Comparison of ENCODE assay signal across 12 cellular contexts in genomic region chr5:141383345-141383744, GRCh38. TPM values are rescaled to one million over a fixed set of nuclear protein-coding genes. Genes with fewer than 3 reads are reported as not detected.
DNase-seq lines count a peak whose midpoint lies in the region; ATAC-seq, FAIRE-seq and TF ChIP-seq lines count a peak whose summit lies in the region.
"Had no signal": no experiment of that assay in that cellular context is flagged by ENCODE, and none has a peak within 500 bp of the region (broad histone marks: within the 10 kb centered on the region; RNA-seq: fewer than 3 reads in every experiment).

No MANE protein-coding gene starts in this region.

- no peak overlapping the region for H2BK20ac ChIP-seq in IMR-90 (ENCODE audit: low read depth, low read length)

- no peak overlapping the region; the same call in 1 of the 2 replicates for H3K23ac ChIP-seq in IMR-90 (ENCODE audit: low read depth, low read length)

- TF ChIP-seq POLR2A in IMR-90 (IDR thresholded peaks at IDR 0.05; ENCODE audit: low read depth, low read length) (no peak), GM12891 (IDR thresholded peaks at IDR 0.05; ENCODE audit: low read depth, low read length) (no peak)

- H4K91ac ChIP-seq in IMR-90 (ENCODE audit: insufficient read depth, low read depth, low read length), result no peak overlapping the region

- H2BK5ac ChIP-seq in IMR-90 (ENCODE audit: low read depth, low read length, poor library complexity, severe bottlenecking), result no peak overlapping the region

- H3K4me1 ChIP-seq in IMR-90 (ENCODE audit: control insufficient read depth, insufficient read depth, low read length), result no peaks in the 10 kb centered on the region; the same call in 1 of the 2 replicates
- H3K4me1 ChIP-seq in psoas muscle, result no peaks in the 10 kb centered on the region

- 24% methylated on average over 10 of the region's 21 CpGs; no CpG with 5 or more reads in 1 of the 2 experiments for WGBS in IMR-90 (ENCODE audit: extremely low coverage in 2 of 2, insufficient read length in 1 of 2), 2 experiments
- 38 to 47% (median 45%) methylated on average over 21 of the region's 21 CpGs for WGBS in psoas muscle, 3 donors

- H3K27me3 Mint-ChIP-seq in endothelial cell (ENCODE audit: unreplicated experiment), result peaks cover 4% of the 10 kb centered on the region

- no peaks in the 10 kb centered on the region for H3K27me3 ChIP-seq in BJ (ENCODE audit: control insufficient read depth, insufficient read depth, low read length)
- H3K27me3 ChIP-seq in IMR-90 (ENCODE audit: control insufficient read depth, insufficient read depth, low read length), result no peaks in the 10 kb centered on the region
- H3K27me3 ChIP-seq in psoas muscle (ENCODE audit: insufficient read depth in 3 of 3, low read length in 2 of 3), result peaks cover 0 to 29% (median 2%) of the 10 kb centered on the region in 3 donors

- intact Hi-C loops in IMR-90 (cut with micrococcal nuclease) (no loop called here), psoas muscle (cut with DNase I) (no loop called here)

- H3K27ac Mint-ChIP-seq in endothelial cell (ENCODE audit: unreplicated experiment), result no peak overlapping the region
- no peak overlapping the region for H3K27ac Mint-ChIP-seq in activated naive CD4-positive, alpha-beta T cell treated with anti-CD3 and anti-CD28 coated beads, Interleukin-2, amount 50 U/mL, for 72 hours

- peaks cover 30% of the 10 kb centered on the region for H3K9me3 ChIP-seq in IMR-90 (ENCODE audit: control insufficient read depth, insufficient read depth, low read length)
- H3K9me3 ChIP-seq in psoas muscle, result no peaks in the 10 kb centered on the region

- H2AFZ ChIP-seq in IMR-90 (replicated peaks; ENCODE audit: low read length, poor library complexity), result peak overlapping the region; percentile 81

- no TSS peak for BruUV-seq in IMR-90 (replicated peaks; lab: Mats Ljungman, UMichigan)

- POLR2A ChIA-PET in BJ (lab: Charles Lee), result interaction anchor here (0.6 kb wide), 1 partner anchor 135 kb away, joined by 8 read pairs; no protein-coding TSS in a partner anchor
- POLR2A ChIA-PET in IMR-90 (lab: Charles Lee; ENCODE audit: unreplicated experiment), result no interaction called here

- dilution Hi-C loops in IMR-90 (cut with HindIII; ENCODE audit: low sequenced_read_pairs, unreplicated experiment), result no loop called here

- H3K4me3 ChIP-seq in BJ (ENCODE audit: low read depth, low read length) (peak overlapping the region; percentile 54), IMR-90 (ENCODE audit: insufficient read depth, low read depth, low read length) (peak overlapping the region; percentile 83), psoas muscle (peak overlapping the region; percentile 58)

- no peak overlapping the region for H3K27ac ChIP-seq in IMR-90 (ENCODE audit: insufficient read depth, low read length)
- H3K27ac ChIP-seq in psoas muscle, result no peak overlapping the region

- peaks cover 2 to 7% of the 10 kb centered on the region in 2 experiments; a peak in 3 of 4 replicates for H3K79me1 ChIP-seq in IMR-90 (ENCODE audit: low read depth in 1 of 2, low read length in 2 of 2)

- H3K9me3 Mint-ChIP-seq in endothelial cell (ENCODE audit: unreplicated experiment), result peaks cover 24% of the 10 kb centered on the region
- H3K9me3 Mint-ChIP-seq in activated naive CD4-positive, alpha-beta T cell treated with anti-CD3 and anti-CD28 coated beads, Interleukin-2, amount 50 U/mL, for 72 hours, result peaks cover 4 to 6% of the 10 kb centered on the region in 2 donors

- H3K4ac ChIP-seq in IMR-90 (ENCODE audit: low read depth, low read length), result no peak overlapping the region

- CTCF ChIA-PET in BJ (lab: Yijun Ruan, JAX) (interaction anchor here (0.8 to 1.6 kb wide), 8 partner anchors 12 to 183 kb away, joined by 3 to 11 read pairs (median 4); partner anchors contain the start of genes PCDHGA2, PCDHGA5, PCDHGB5 and TAF7), IMR-90 (lab: Yijun Ruan, JAX) (no interaction called here)

- H3K36me3 ChIP-seq in BJ (ENCODE audit: control insufficient read depth, insufficient read depth, low read length) (no peaks in the 10 kb centered on the region; the same call in 1 of the 2 replicates), IMR-90 (ENCODE audit: control insufficient read depth, insufficient read depth, low read length) (peaks cover 3% of the 10 kb centered on the region; the same call in 1 of the 2 replicates), psoas muscle (ENCODE audit: insufficient read depth in 1 of 2, low read depth in 1 of 2) (no peaks in the 10 kb centered on the region)

- H3K56ac ChIP-seq in IMR-90 (ENCODE audit: extremely low read depth, insufficient read depth, low read length), result no peak overlapping the region

- H3K18ac ChIP-seq in IMR-90 (ENCODE audit: low read depth, low read length), result no peak overlapping the region

- no peaks in the 10 kb centered on the region for H4K20me1 ChIP-seq in IMR-90 (ENCODE audit: insufficient read depth, low read length)

- H4K5ac ChIP-seq in IMR-90 (ENCODE audit: low read depth, low read length), result no peak overlapping the region; the same call in 1 of the 2 replicates

- TF ChIP-seq CTCF in BJ (IDR thresholded peaks at IDR 0.05; ENCODE audit: insufficient read depth, low read depth, low read length) (no peak), IMR-90 (conservative IDR thresholded peaks at IDR 0.05; ENCODE audit: low read depth, low read length) (no peak), endothelial cell (IDR thresholded peaks at IDR 0.05; ENCODE audit: unreplicated experiment) (no peak), psoas muscle (IDR thresholded peaks at IDR 0.05) (no peak)

- ATAC-seq in IMR-90 (ENCODE audit: low read depth), result no peak
- no peak for ATAC-seq in psoas muscle
- ATAC-seq in activated naive CD4-positive, alpha-beta T cell treated with anti-CD3 and anti-CD28 coated beads, Interleukin-2, amount 50 U/mL, for 72 hours, result no peak

- no peak for FAIRE-seq in GM12891 (lab: Jason Lieb, UNC)

- peak overlapping the region; percentile 72 for H2AK9ac ChIP-seq in IMR-90 (replicated peaks; ENCODE audit: low read depth, low read length, poor library complexity)

- no peak overlapping the region; the same call in 1 of the 2 replicates for H3K14ac ChIP-seq in IMR-90 (replicated peaks; ENCODE audit: low read depth, low read length)

- H3K4me1 Mint-ChIP-seq in endothelial cell (ENCODE audit: unreplicated experiment), result no peaks in the 10 kb centered on the region

- peak overlapping the region; percentile 4 for H3K4me2 ChIP-seq in IMR-90 (ENCODE audit: low read depth, low read length)

- H3K36me3 Mint-ChIP-seq in endothelial cell (ENCODE audit: low read depth, unreplicated experiment), result peaks cover 54% of the 10 kb centered on the region
- H3K36me3 Mint-ChIP-seq in activated naive CD4-positive, alpha-beta T cell treated with anti-CD3 and anti-CD28 coated beads, Interleukin-2, amount 50 U/mL, for 72 hours, result peaks cover 33% of the 10 kb centered on the region in 2 donors

- peak overlapping the region in 1 of 2 experiments; percentile 58; a peak in 1 of 4 replicates for H4K8ac ChIP-seq in IMR-90 (ENCODE audit: low read depth in 2 of 2, low read length in 2 of 2)

- no peak for TF ChIP-seq RAD21 in IMR-90 (IDR thresholded peaks at IDR 0.05; ENCODE audit: low read length)

- H3K9me1 ChIP-seq in IMR-90 (ENCODE audit: insufficient read depth, low read length), result no peaks in the 10 kb centered on the region

- H2BK15ac ChIP-seq in IMR-90 (ENCODE audit: low read depth, low read length), result no peak overlapping the region

- no peak overlapping the region for H2BK120ac ChIP-seq in IMR-90 (ENCODE audit: low read depth, low read length)

- peak overlapping the region; percentile 89 for H3K4me3 Mint-ChIP-seq in endothelial cell (ENCODE audit: unreplicated experiment)

- H3K9ac ChIP-seq in IMR-90 (ENCODE audit: low read depth, low read length), result no peak overlapping the region

- H2AK5ac ChIP-seq in IMR-90 (ENCODE audit: low read depth, low read length), result no peak overlapping the region

- in situ Hi-C loops in IMR-90 (cut with MboI; ENCODE audit: low sequenced_read_pairs), result no loop called here

- DNase-seq in BJ (ENCODE audit: low read depth) (no peak), IMR-90 (no peak), endothelial cell (ENCODE audit: low spot score) (no peak), psoas muscle (no peak), GM12891 (ENCODE audit: insufficient read length, low spot score) (no peak), NCI-H2081 (lab: John Stamatoyannopoulos, UW) (no peak)
- no peak for DNase-seq in activated naive CD4-positive, alpha-beta T cell treated with anti-CD3 and anti-CD28 coated beads, Interleukin-2, amount 50 U/mL, for 72 hours (ENCODE audit: low spot score in 2 of 2)
- DNase-seq: activated CD4-positive, alpha-beta T cell treated with anti-CD3 and anti-CD28 coated beads, Interleukin-2, amount 50 U/mL, for 4 hours; anterior cingulate cortex; dermis blood vessel endothelial cell; SHP77 treated with DMSO at 0.1 percent for 48 hours; stimulated activated naive CD4-positive, alpha-beta T cell treated with Interleukin-2 at 50 U/mL for 16 hours had no signal

RNA-seq across cellular contexts. Expression of gene PCDHGA7, which starts 0.8 kb away (rescaled TPM):
- polyA plus RNA-seq in BJ (2011; rRNA removed) (1.8 and 3.6 TPM in 2 replicates), IMR-90 (2012; rRNA removed) (3.1 and 3.2 TPM in 2 replicates), psoas muscle (under 1 TPM; 0.07 to 0.35 (median 0.35) TPM)
- polyA minus RNA-seq in BJ (2011; rRNA and poly(A)+ RNA removed), result 2.5 and 5.0 TPM in 2 replicates
- total RNA-seq in IMR-90 (2012; rRNA removed) (3.3 and 3.4 TPM in 2 replicates), endothelial cell (ENCODE audit: unreplicated experiment) (6.3 TPM), psoas muscle (1 to 10 TPM in 2 of 4 donors, under 1 TPM in 2; 0.97 to 2.2 (median 1.1) TPM)
- polyA plus RNA-seq in IMR-90 (2012; cell fraction: cytosol; rRNA removed), result 2.2 and 3.3 TPM in 2 replicates
- polyA plus RNA-seq in IMR-90 (2012; cell fraction: nucleus; rRNA removed; ENCODE audit: low replicate concordance), result 4.6 and 5.7 TPM in 2 replicates
- 0.12 TPM for polyA plus RNA-seq in GM12891 (2012; ENCODE audit: low read depth, missing spikeins)
- not detected for total RNA-seq in activated naive CD4-positive, alpha-beta T cell treated with anti-CD3 and anti-CD28 coated beads, Interleukin-2, amount 50 U/mL, for 72 hours

RNA-seq across cellular contexts. Expression of gene PCDHGB4, which starts 4.2 kb away (rescaled TPM):
- polyA plus RNA-seq in BJ (2011; rRNA removed), result 11.8 and 12.2 TPM in 2 replicates
- 18.2 and 19.9 TPM in 2 replicates for polyA minus RNA-seq in BJ (2011; rRNA and poly(A)+ RNA removed)
- 16.4 and 17.6 TPM in 2 replicates for total RNA-seq in IMR-90 (2012; rRNA removed)
- polyA plus RNA-seq in IMR-90 (2012; rRNA removed), result 10.0 TPM in 2 replicates
- polyA plus RNA-seq in IMR-90 (2012; cell fraction: cytosol; rRNA removed), result 7.8 and 10.7 TPM in 2 replicates
- 10.9 and 13.9 TPM in 2 replicates for polyA plus RNA-seq in IMR-90 (2012; cell fraction: nucleus; rRNA removed; ENCODE audit: low replicate concordance)
- 13.2 TPM for total RNA-seq in endothelial cell (ENCODE audit: unreplicated experiment)
- 1 to 10 TPM in 3 of 4 donors, under 1 TPM in 1; 0.99 to 3.0 (median 2.0) TPM for total RNA-seq in psoas muscle
- polyA plus RNA-seq in psoas muscle, result under 1 TPM; 0.24 to 0.52 (median 0.49) TPM
- polyA plus RNA-seq in GM12891 (2012; ENCODE audit: low read depth, missing spikeins), result 0.05 TPM
- not detected for total RNA-seq in activated naive CD4-positive, alpha-beta T cell treated with anti-CD3 and anti-CD28 coated beads, Interleukin-2, amount 50 U/mL, for 72 hours

RNA-seq across cellular contexts. Expression of gene PCDHGA8, which starts 9.1 kb away (rescaled TPM):
- polyA plus RNA-seq in BJ (2011; rRNA removed) (0.72 and 0.77 TPM in 2 replicates), IMR-90 (2012; rRNA removed) (0.87 and 0.89 TPM in 2 replicates), psoas muscle (under 1 TPM; 0.04 to 0.30 (median 0.26) TPM)
- 7.3 and 7.9 TPM in 2 replicates for polyA minus RNA-seq in BJ (2011; rRNA and poly(A)+ RNA removed)
- total RNA-seq in IMR-90 (2012; rRNA removed) (2.0 and 2.2 TPM in 2 replicates), endothelial cell (ENCODE audit: unreplicated experiment) (2.6 TPM), psoas muscle (1 to 10 TPM in 3 of 4 donors, under 1 TPM in 1; 0.82 to 1.6 (median 1.3) TPM)
- polyA plus RNA-seq in IMR-90 (2012; cell fraction: cytosol; rRNA removed), result 0.35 and 0.77 TPM in 2 replicates
- polyA plus RNA-seq in IMR-90 (2012; cell fraction: nucleus; rRNA removed; ENCODE audit: low replicate concordance), result 2.2 and 2.9 TPM in 2 replicates
- polyA plus RNA-seq in GM12891 (2012; ENCODE audit: low read depth, missing spikeins), result 0.03 TPM
- total RNA-seq in activated naive CD4-positive, alpha-beta T cell treated with anti-CD3 and anti-CD28 coated beads, Interleukin-2, amount 50 U/mL, for 72 hours, result not detected

RNA-seq across cellular contexts. Expression of gene PCDHGA6, which starts 9.7 kb away (rescaled TPM):
- polyA plus RNA-seq in BJ (2011; rRNA removed), result 3.3 and 4.3 TPM in 2 replicates
- 5.5 and 7.7 TPM in 2 replicates for polyA minus RNA-seq in BJ (2011; rRNA and poly(A)+ RNA removed)
- 4.1 and 4.2 TPM in 2 replicates for total RNA-seq in IMR-90 (2012; rRNA removed)
- 4.7 TPM in 2 replicates for polyA plus RNA-seq in IMR-90 (2012; rRNA removed)
- polyA plus RNA-seq in IMR-90 (2012; cell fraction: cytosol; rRNA removed), result 3.1 and 4.2 TPM in 2 replicates
- polyA plus RNA-seq in IMR-90 (2012; cell fraction: nucleus; rRNA removed; ENCODE audit: low replicate concordance), result 12.0 and 13.3 TPM in 2 replicates
- 3.9 TPM for total RNA-seq in endothelial cell (ENCODE audit: unreplicated experiment)
- 1 to 10 TPM; 1.3 to 2.5 (median 1.8) TPM for total RNA-seq in psoas muscle
- under 1 TPM; 0.03 to 0.72 (median 0.57) TPM for polyA plus RNA-seq in psoas muscle
- polyA plus RNA-seq in GM12891 (2012; ENCODE audit: low read depth, missing spikeins), result 0.47 TPM
- total RNA-seq in activated naive CD4-positive, alpha-beta T cell treated with anti-CD3 and anti-CD28 coated beads, Interleukin-2, amount 50 U/mL, for 72 hours, result under 1 TPM; 0.08 to 0.09 TPM

RNA-seq across cellular contexts. Expression of gene PCDHGB3, which starts 13.3 kb away (rescaled TPM):
- polyA plus RNA-seq in BJ (2011; rRNA removed) (2.7 and 3.0 TPM in 2 replicates), IMR-90 (2012; rRNA removed) (3.3 and 3.4 TPM in 2 replicates), psoas muscle (under 1 TPM; 0.17 to 0.44 (median 0.35) TPM)
- 9.9 and 11.8 TPM in 2 replicates for polyA minus RNA-seq in BJ (2011; rRNA and poly(A)+ RNA removed)
- total RNA-seq in IMR-90 (2012; rRNA removed) (5.9 and 6.7 TPM in 2 replicates), endothelial cell (ENCODE audit: unreplicated experiment) (4.1 TPM), psoas muscle (1 to 10 TPM in 3 of 4 donors, under 1 TPM in 1; 0.92 to 2.0 (median 1.2) TPM)
- polyA plus RNA-seq in IMR-90 (2012; cell fraction: cytosol; rRNA removed), result 1.1 and 2.5 TPM in 2 replicates
- polyA plus RNA-seq in IMR-90 (2012; cell fraction: nucleus; rRNA removed; ENCODE audit: low replicate concordance), result 7.1 and 10.2 TPM in 2 replicates
- 0.55 TPM for polyA plus RNA-seq in GM12891 (2012; ENCODE audit: low read depth, missing spikeins)
- total RNA-seq in activated naive CD4-positive, alpha-beta T cell treated with anti-CD3 and anti-CD28 coated beads, Interleukin-2, amount 50 U/mL, for 72 hours, result under 1 TPM; 0.09 to 0.14 TPM
